In the genomic region with DNA sequence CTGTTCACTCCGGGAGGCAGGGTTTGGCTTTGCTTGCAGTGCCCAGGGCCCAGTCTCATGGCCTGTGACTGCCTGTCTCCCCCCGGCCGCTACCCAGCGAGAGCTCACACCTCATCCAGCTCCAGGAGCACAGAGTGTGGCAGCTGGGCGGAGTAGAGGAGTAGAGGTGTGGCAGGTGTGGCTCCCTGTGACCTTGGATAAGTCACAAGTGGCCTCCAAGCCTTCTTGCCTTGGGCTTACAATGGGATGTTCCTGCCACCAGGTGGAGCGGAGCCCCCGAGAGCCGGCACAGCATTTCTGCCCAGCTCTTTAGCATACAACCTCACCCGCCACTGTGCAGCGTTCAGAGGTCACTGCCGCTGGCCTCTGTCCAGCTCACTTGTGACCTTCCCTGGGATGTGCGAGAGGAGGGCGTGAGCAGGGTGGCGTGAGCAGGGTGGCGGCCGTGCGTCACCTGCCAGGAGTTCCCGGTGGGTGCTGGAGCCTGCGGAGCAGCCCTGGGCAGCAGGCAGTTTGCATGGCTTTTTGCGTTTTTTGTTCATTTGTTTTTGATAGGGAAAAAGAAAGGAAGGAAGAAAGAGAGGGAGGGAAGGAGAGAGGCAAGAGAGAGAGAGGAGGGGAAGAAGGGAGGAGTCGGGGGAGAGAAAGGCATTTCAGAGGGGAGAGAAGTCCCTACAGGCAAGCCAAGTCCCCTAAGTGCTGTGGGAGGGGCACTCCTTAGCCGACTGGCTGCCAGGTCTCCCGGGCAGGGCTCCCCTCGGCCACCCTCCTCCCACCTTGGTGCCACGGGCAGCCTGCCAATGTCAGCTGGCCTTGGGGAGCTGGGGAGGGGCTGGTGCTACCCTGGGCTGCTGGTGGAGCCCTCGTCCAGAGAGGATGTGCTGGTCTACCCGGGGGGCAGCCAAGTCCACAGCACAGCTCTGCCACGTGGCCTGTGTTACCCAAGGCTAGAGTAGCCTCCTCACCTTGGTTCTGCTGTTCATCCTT, we compare ENCODE assay signal across 12 cellular contexts. TPM values are rescaled to one million over a fixed set of nuclear protein-coding genes. Genes with fewer than 3 reads are reported as not detected.
A peak's percentile ranks its signal among the peaks of the same experiment; 100 is the strongest.
DNase-seq lines count a peak whose midpoint lies in the region; ATAC-seq lines count a peak whose summit lies in the region.
"Had no signal": no experiment of that assay in that cellular context is flagged by ENCODE, and none has a peak within 500 bp of the region (broad histone marks: within the 10 kb centered on the region; RNA-seq: fewer than 3 reads in every experiment).

No MANE protein-coding gene starts in this region.

- ATAC-seq in left cardiac atrium (peak; percentile 50 to 75), HG02884 (IDR thresholded peaks at IDR 0.05; ENCODE audit: unreplicated experiment) (no peak), GM21786 (IDR thresholded peaks at IDR 0.05; ENCODE audit: unreplicated experiment) (no peak)

- H3K27ac Mint-ChIP-seq in activated naive CD4-positive, alpha-beta T cell treated with anti-CD3 and anti-CD28 coated beads for 36 hours = no peak overlapping the region

- CTCF ChIA-PET in activated naive CD4-positive, alpha-beta T cell treated with anti-CD3 and anti-CD28 coated beads for 36 hours (lab: Charles Lee) = interaction anchor here (0.6 kb wide), 2 partner anchors 323 to 431 kb away, joined by 3 read pairs; no protein-coding TSS in a partner anchor

- no peaks in the 10 kb centered on the region for H3K4me1 Mint-ChIP-seq in activated naive CD4-positive, alpha-beta T cell treated with anti-CD3 and anti-CD28 coated beads for 36 hours (ENCODE audit: low read depth)

- intact Hi-C loops in left cardiac atrium (cut with DNase I) = no loop called here
- intact Hi-C loops in activated naive CD4-positive, alpha-beta T cell treated with anti-CD3 and anti-CD28 coated beads for 36 hours (cut with micrococcal nuclease) = no loop called here

- H3K36me3 Mint-ChIP-seq in activated naive CD4-positive, alpha-beta T cell treated with anti-CD3 and anti-CD28 coated beads for 36 hours (ENCODE audit: low read depth) = no peaks in the 10 kb centered on the region

- peak; percentile 30 for DNase-seq in DMS 273 (lab: John Stamatoyannopoulos, UW; ENCODE audit: unreplicated experiment)
- DNase-seq in DMS 273 treated with DMSO at 0.1 percent for 48 hours (lab: John Stamatoyannopoulos, UW) = no peak
- peak; percentile 32 for DNase-seq in RPMI8226
- peak; percentile 56 for DNase-seq in left cardiac atrium
- peak; percentile 42 for DNase-seq in renal cortical epithelial cell (ENCODE audit: low read depth)
- DNase-seq in activated naive CD4-positive, alpha-beta T cell treated with anti-CD3 and anti-CD28 coated beads for 36 hours = no peak
- DNase-seq: 8988T; central memory CD4-positive, alpha-beta T cell; midbrain had no signal

- H3K27me3 Mint-ChIP-seq in activated naive CD4-positive, alpha-beta T cell treated with anti-CD3 and anti-CD28 coated beads for 36 hours (ENCODE audit: low read depth) = peaks cover 8% of the 10 kb centered on the region

- H3K4me3 Mint-ChIP-seq in activated naive CD4-positive, alpha-beta T cell treated with anti-CD3 and anti-CD28 coated beads for 36 hours = no peak overlapping the region

- H3K9me3 Mint-ChIP-seq in activated naive CD4-positive, alpha-beta T cell treated with anti-CD3 and anti-CD28 coated beads for 36 hours = no peaks in the 10 kb centered on the region

RNA-seq across cellular contexts. Expression of gene CRYAA, which starts 42.6 kb away (rescaled TPM):
- total RNA-seq in left cardiac atrium (not detected), renal cortical epithelial cell (not detected in 2 replicates)
- total RNA-seq in activated naive CD4-positive, alpha-beta T cell treated with anti-CD3 and anti-CD28 coated beads for 36 hours = not detected
- total RNA-seq: T-helper 2 cell treated with Interferon-gamma antibody and Interleukin-4, amounts not matched to agents 100 ng/mL and 5 ng/mL, for 36 hours had no signal

Comparison
In these comparisons a context has a peak if more than half of its experiments do, and no peak if none do; other contexts are left out.
1. DNase-seq: peak in DMS 273 (single experiment), RPMI8226 (single experiment), left cardiac atrium (single experiment) and renal cortical epithelial cell (single experiment); none in DMS 273 treated with DMSO at 0.1 percent for 48 hours (single experiment) and activated naive CD4-positive, alpha-beta T cell treated with anti-CD3 and anti-CD28 coated beads for 36 hours (single experiment).
2. ATAC-seq: peak in left cardiac atrium (2 of 2); none in HG02884 (single experiment) and GM21786 (single experiment).